Comparison of ENCODE assay signal across 19 cellular contexts in the genomic region with DNA sequence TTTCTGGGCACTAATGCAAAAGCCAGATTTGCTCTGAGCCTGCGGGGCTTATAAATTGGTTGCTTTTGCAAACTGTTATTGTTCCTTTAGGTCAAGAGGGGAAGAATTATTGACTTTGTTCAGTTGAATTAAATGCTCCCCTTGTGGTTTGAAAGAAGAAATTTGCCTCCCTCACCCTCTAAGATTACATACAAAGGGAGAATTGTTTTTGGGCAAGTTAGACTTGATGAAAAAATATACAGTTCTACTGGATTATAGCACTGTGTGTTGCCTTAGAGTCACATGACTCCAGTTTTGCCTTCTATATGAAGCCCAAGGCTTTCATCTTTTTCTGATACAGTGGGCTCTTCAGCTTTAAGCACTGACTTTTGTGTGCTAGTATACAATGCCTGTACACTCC.
DNase-seq lines count a peak whose midpoint lies in the region; ATAC-seq and TF ChIP-seq lines count a peak whose summit lies in the region.
"Had no signal": no experiment of that assay in that cellular context is flagged by ENCODE, and none has a peak within 500 bp of the region (broad histone marks: within the 10 kb centered on the region; RNA-seq: fewer than 3 reads in every experiment).

No MANE protein-coding gene starts in this region.

- no peak for TF ChIP-seq EP300 in gastroesophageal sphincter (IDR thresholded peaks at IDR 0.05)

- intact Hi-C loops in activated naive CD4-positive, alpha-beta T cell treated with anti-CD3 and anti-CD28 coated beads for 36 hours (cut with micrococcal nuclease): no loop called here
- intact Hi-C loops in natural killer cell (cut with micrococcal nuclease): no loop called here

- CTCF ChIA-PET in activated naive CD4-positive, alpha-beta T cell treated with anti-CD3 and anti-CD28 coated beads for 36 hours (lab: Charles Lee): no interaction called here

- H3K27me3 Mint-ChIP-seq in activated naive CD4-positive, alpha-beta T cell treated with anti-CD3 and anti-CD28 coated beads for 36 hours (ENCODE audit: low read depth): no peaks in the 10 kb centered on the region
- no peaks in the 10 kb centered on the region for H3K27me3 Mint-ChIP-seq in natural killer cell (ENCODE audit: low read depth in 2 of 2)
- H3K27me3 Mint-ChIP-seq: B cell; CD4-positive, CD25-positive, alpha-beta regulatory T cell had no signal

- TF ChIP-seq CTCF in natural killer cell (IDR thresholded peaks at IDR 0.05): no peak
- no peak for TF ChIP-seq CTCF in gastroesophageal sphincter (IDR thresholded peaks at IDR 0.05)

- no peaks in the 10 kb centered on the region for H3K36me3 ChIP-seq in gastroesophageal sphincter
- H3K36me3 ChIP-seq: BLaER1 had no signal

- no peak overlapping the region for H3K27ac ChIP-seq in gastroesophageal sphincter
- H3K27ac ChIP-seq: BLaER1, C4-2B, GM23248 had no signal

- H3K4me1 Mint-ChIP-seq in activated naive CD4-positive, alpha-beta T cell treated with anti-CD3 and anti-CD28 coated beads for 36 hours (ENCODE audit: low read depth): no peaks in the 10 kb centered on the region
- no peaks in the 10 kb centered on the region for H3K4me1 Mint-ChIP-seq in natural killer cell
- H3K4me1 Mint-ChIP-seq: B cell; CD4-positive, CD25-positive, alpha-beta regulatory T cell had no signal

- no peaks in the 10 kb centered on the region for H3K27me3 ChIP-seq in gastroesophageal sphincter
- H3K27me3 ChIP-seq: BLaER1 had no signal

- H3K4me3 ChIP-seq in gastroesophageal sphincter: no peak overlapping the region
- H3K4me3 ChIP-seq: BLaER1, GM23248 had no signal

- DNase-seq in COR-L47 (lab: John Stamatoyannopoulos, UW) (peak; percentile 3), NCI-H69 (lab: John Stamatoyannopoulos, UW) (peak; percentile 86), epidermal melanocyte (ENCODE audit: insufficient read length, low spot score) (peak; percentile 33), medulla oblongata (ENCODE audit: extremely low spot score) (peak; percentile 15), NCI-H1105 treated with DMSO at 0.1 percent for 48 hours (lab: John Stamatoyannopoulos, UW) (no peak), natural killer cell (no peak)
- no peak for DNase-seq in activated naive CD4-positive, alpha-beta T cell treated with anti-CD3 and anti-CD28 coated beads for 36 hours
- DNase-seq: Calu3; CD4-positive, CD25-positive, alpha-beta regulatory T cell; CD8-positive, alpha-beta T cell; DMS153; DND-41; GM23248; H7; HCEC 1CT had no signal

- H3K27ac Mint-ChIP-seq in activated naive CD4-positive, alpha-beta T cell treated with anti-CD3 and anti-CD28 coated beads for 36 hours: no peak overlapping the region
- no peak overlapping the region for H3K27ac Mint-ChIP-seq in natural killer cell
- H3K27ac Mint-ChIP-seq: B cell; CD4-positive, CD25-positive, alpha-beta regulatory T cell; CD8-positive, alpha-beta T cell had no signal

- ATAC-seq in natural killer cell (no peak), gastroesophageal sphincter (no peak)
- ATAC-seq: CD8-positive, alpha-beta T cell had no signal

- H3K9me3 ChIP-seq in gastroesophageal sphincter: no peaks in the 10 kb centered on the region
- H3K9me3 ChIP-seq: BLaER1 had no signal

- H3K36me3 Mint-ChIP-seq in activated naive CD4-positive, alpha-beta T cell treated with anti-CD3 and anti-CD28 coated beads for 36 hours (ENCODE audit: low read depth): no peaks in the 10 kb centered on the region
- no peaks in the 10 kb centered on the region for H3K36me3 Mint-ChIP-seq in natural killer cell
- H3K36me3 Mint-ChIP-seq: CD4-positive, CD25-positive, alpha-beta regulatory T cell; CD8-positive, alpha-beta T cell had no signal

- TF ChIP-seq POLR2A in gastroesophageal sphincter (IDR thresholded peaks at IDR 0.05): no peak

- no peaks in the 10 kb centered on the region for H3K4me1 ChIP-seq in gastroesophageal sphincter
- H3K4me1 ChIP-seq: BLaER1 had no signal

- H3K4me3 Mint-ChIP-seq in activated naive CD4-positive, alpha-beta T cell treated with anti-CD3 and anti-CD28 coated beads for 36 hours: no peak overlapping the region
- no peak overlapping the region for H3K4me3 Mint-ChIP-seq in natural killer cell
- H3K4me3 Mint-ChIP-seq: B cell; CD4-positive, CD25-positive, alpha-beta regulatory T cell; CD8-positive, alpha-beta T cell had no signal

- 58 to 67% methylated on average over 1 of the region's 1 CpG for WGBS in gastroesophageal sphincter (ENCODE audit: low coverage in 1 of 2), 2 donors

- H3K9me3 Mint-ChIP-seq in activated naive CD4-positive, alpha-beta T cell treated with anti-CD3 and anti-CD28 coated beads for 36 hours: peaks cover 4% of the 10 kb centered on the region
- H3K9me3 Mint-ChIP-seq in natural killer cell: peaks cover 12 to 14% of the 10 kb centered on the region in 2 donors

Comparison
In these comparisons a context has a peak if more than half of its experiments do, and no peak if none do; other contexts are left out.
1. DNase-seq: peak in COR-L47 (single experiment), NCI-H69 (single experiment), epidermal melanocyte (single experiment) and medulla oblongata (single experiment); none in NCI-H1105 treated with DMSO at 0.1 percent for 48 hours (single experiment), activated naive CD4-positive, alpha-beta T cell treated with anti-CD3 and anti-CD28 coated beads for 36 hours (single experiment) and natural killer cell (single experiment).